ENCODE assay signal across 8 cellular contexts in genomic region chr6:36444470-36444869, GRCh38. TPM values are rescaled to one million over a fixed set of nuclear protein-coding genes. Genes with fewer than 3 reads are reported as not detected.
DNase-seq lines count a peak whose midpoint lies in the region; ATAC-seq and TF ChIP-seq lines count a peak whose summit lies in the region.

No MANE protein-coding gene starts in this region.

- peak; percentile 83 for DNase-seq in AG10803 (ENCODE audit: low read depth)
- DNase-seq in coronary artery (ENCODE audit: low spot score), result no peak
- DNase-seq in natural killer cell, result no peak
- no peak for DNase-seq in NCI-H345 (lab: John Stamatoyannopoulos, UW)

- H4K20me1 ChIP-seq in KMS-11 (ENCODE audit: insufficient read depth), result 0 out of 2 replicates have a peak, but pooled peaks cover 6% of the 10 kb centered on the region

- intact Hi-C loops in natural killer cell (cut with micrococcal nuclease), result loop anchor here (5.0 kb wide), 2 partner anchors 103 to 148 kb away; partner anchors contain the start of genes SRSF3 and STK38

- H3K4me3 Mint-ChIP-seq in natural killer cell, result peak overlapping the region; percentile 97

- H3K27ac Mint-ChIP-seq in natural killer cell, result peak overlapping the region; percentile 94 to 95

- peak overlapping the region; percentile 94; the same call in 1 of the 2 replicates for H3K9ac ChIP-seq in KMS-11

- H3K4me1 Mint-ChIP-seq in natural killer cell, result peaks cover 37 to 52% of the 10 kb centered on the region in 2 donors

- no peaks in the 10 kb centered on the region for H3K9me3 Mint-ChIP-seq in natural killer cell

- no peak for ATAC-seq in natural killer cell
- no peak for ATAC-seq in GM18907 (IDR thresholded peaks at IDR 0.05; ENCODE audit: unreplicated experiment)
- no peak for ATAC-seq in HG03280 (IDR thresholded peaks at IDR 0.05; ENCODE audit: unreplicated experiment)
- ATAC-seq in HG02623 (IDR thresholded peaks at IDR 0.05; ENCODE audit: unreplicated experiment), result no peak

- no peaks in the 10 kb centered on the region for H3K27me3 ChIP-seq in KMS-11 (ENCODE audit: insufficient read depth, low read depth)

- no peaks in the 10 kb centered on the region; the same call in 1 of the 2 replicates for H3K36me3 ChIP-seq in KMS-11 (ENCODE audit: insufficient read depth)

- H3K36me3 Mint-ChIP-seq in natural killer cell, result no peaks in the 10 kb centered on the region

- no peak overlapping the region for H2AFZ ChIP-seq in KMS-11 (ENCODE audit: low read depth)

- no peaks in the 10 kb centered on the region for H3K27me3 Mint-ChIP-seq in natural killer cell (ENCODE audit: low read depth in 2 of 2)

- H3K4me3 ChIP-seq in AG10803 (ENCODE audit: low read length) (peak overlapping the region; percentile 85), KMS-11 (IDR thresholded peaks at IDR 0.05; ENCODE audit: insufficient read depth, low read depth, low read length) (no peak overlapping the region), coronary artery (peak overlapping the region; percentile 89)

- peaks cover 35% of the 10 kb centered on the region for H3K4me1 ChIP-seq in KMS-11 (ENCODE audit: low read depth, poor library complexity, severe bottlenecking)

- TF ChIP-seq CTCF in AG10803 (conservative IDR thresholded peaks at IDR 0.05; ENCODE audit: low read length) (no peak), KMS-11 (conservative IDR thresholded peaks at IDR 0.05; ENCODE audit: low read depth, low read length) (no peak), coronary artery (IDR thresholded peaks at IDR 0.05) (no peak), natural killer cell (IDR thresholded peaks at IDR 0.05) (no peak)

- H3K4me2 ChIP-seq in KMS-11, result peak overlapping the region; percentile 93

- H3K79me2 ChIP-seq in KMS-11 (ENCODE audit: insufficient read depth, low read depth), result peaks cover 71% of the 10 kb centered on the region

- H3K27ac ChIP-seq in KMS-11 (peak overlapping the region; percentile 89; the same call in 1 of the 2 replicates), coronary artery (peak overlapping the region; percentile 96 to 98)

RNA-seq across cellular contexts. Expression of gene KCTD20, which starts 1.7 kb away (rescaled TPM):
- 10 to 100 TPM; 37.7 to 43.5 (median 43.2) TPM for total RNA-seq in natural killer cell

RNA-seq across cellular contexts. Expression of gene PXT1, which starts 1.8 kb away (rescaled TPM):
- total RNA-seq in natural killer cell, result 1 to 10 TPM in 1 of 3 donors, under 1 TPM in 2; 0.27 to 1.0 (median 0.28) TPM

RNA-seq across cellular contexts. Expression of gene ETV7, which starts 57.0 kb away (rescaled TPM):
- total RNA-seq in natural killer cell, result 1 to 10 TPM in 2 of 3 donors, under 1 TPM in 1; 0.96 to 2.8 (median 1.7) TPM
